Comparison of ENCODE assay signal across 10 cellular contexts in the genomic region with DNA sequence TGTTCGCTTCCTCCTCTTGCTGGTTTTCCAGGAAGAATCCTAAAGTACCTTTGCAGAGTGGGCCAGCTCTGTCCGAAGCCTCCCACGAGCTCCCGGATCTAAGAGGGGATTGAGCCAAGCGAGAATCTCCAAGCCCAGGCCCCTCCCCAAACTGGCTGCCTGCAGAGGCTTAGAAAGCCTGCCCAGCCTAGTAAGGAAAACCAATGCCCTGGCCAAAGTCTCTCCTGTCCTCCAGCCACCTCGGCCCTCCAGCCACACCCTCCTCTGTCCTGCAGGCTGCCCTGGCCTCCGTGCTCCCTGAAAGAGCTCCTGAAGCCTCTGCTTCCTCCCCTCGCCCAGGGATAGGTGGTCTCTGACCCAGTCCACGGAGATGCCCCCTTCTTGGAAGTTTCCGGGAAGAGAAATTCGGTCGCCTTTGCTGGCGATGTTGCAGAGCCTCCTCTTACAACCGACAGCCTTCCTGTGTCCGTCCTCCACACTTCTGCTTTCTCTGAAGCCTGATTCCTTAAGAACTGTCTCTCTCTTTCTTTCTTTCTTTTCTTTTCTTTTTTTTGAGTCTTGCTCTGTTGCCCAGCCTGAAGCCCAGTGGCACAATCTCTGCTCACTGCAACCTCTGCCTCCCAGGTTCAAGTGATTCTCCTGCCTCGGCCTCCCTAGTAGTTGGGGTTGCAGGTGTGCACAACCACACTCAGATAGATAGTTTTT. TPM values are rescaled to one million over a fixed set of nuclear protein-coding genes. Genes with fewer than 3 reads are reported as not detected.
DNase-seq lines count a peak whose midpoint lies in the region; ATAC-seq and TF ChIP-seq lines count a peak whose summit lies in the region.
"Had no signal": no experiment of that assay in that cellular context is flagged by ENCODE, and none has a peak within 500 bp of the region (broad histone marks: within the 10 kb centered on the region; RNA-seq: fewer than 3 reads in every experiment).

No MANE protein-coding gene starts in this region.

- no peaks in the 10 kb centered on the region for H3K9me3 ChIP-seq in breast epithelium
- no peaks in the 10 kb centered on the region for H3K9me3 ChIP-seq in thyroid gland

- POLR2A ChIA-PET in MCF 10A (lab: Yijun Ruan, JAX): interaction anchor here (0.9 kb wide), 1 partner anchor 34 kb away, joined by 3 read pairs; no protein-coding TSS in a partner anchor

- H3K4me1 ChIP-seq in breast epithelium (peaks cover 13 to 48% of the 10 kb centered on the region in 2 donors), thyroid gland (peaks cover 10 to 33% of the 10 kb centered on the region in 2 donors)

- no peaks in the 10 kb centered on the region for H3K36me3 Mint-ChIP-seq in MCF 10A (ENCODE audit: insufficient read depth, unreplicated experiment)
- no peaks in the 10 kb centered on the region for H3K36me3 Mint-ChIP-seq in activated T-helper 1 cell treated with anti-CD3 and anti-CD28 coated beads, Interleukin-12 subunit alpha, Interleukin-12 subunit beta, Interleukin-2, Interleukin-4 antibody, amounts not matched to agents 30 ng/mL and 10 ng/mL and 1 ng/mL, durations not matched to agents 14 hours and 24 hours and 36 hours (ENCODE audit: low read depth)
- H3K36me3 Mint-ChIP-seq: T-cell had no signal

- ATAC-seq in left colon: peak; percentile 15
- no peak for ATAC-seq in GM18909 (IDR thresholded peaks at IDR 0.05; ENCODE audit: poor library complexity, unreplicated experiment)
- ATAC-seq: T-cell had no signal

- TF ChIP-seq POLR2A in breast epithelium (IDR thresholded peaks at IDR 0.05) (no peak), thyroid gland (IDR thresholded peaks at IDR 0.05) (no peak)

- peaks cover 21% of the 10 kb centered on the region for H3K4me1 Mint-ChIP-seq in MCF 10A (ENCODE audit: insufficient read depth, unreplicated experiment)
- H3K4me1 Mint-ChIP-seq in activated T-helper 1 cell treated with anti-CD3 and anti-CD28 coated beads, Interleukin-12 subunit alpha, Interleukin-12 subunit beta, Interleukin-2, Interleukin-4 antibody, amounts not matched to agents 30 ng/mL and 10 ng/mL and 1 ng/mL, durations not matched to agents 14 hours and 24 hours and 36 hours (ENCODE audit: low read depth): peaks cover 23% of the 10 kb centered on the region

- DNase-seq in breast epithelium (ENCODE audit: low spot score in 2 of 2) (no peak), MCF 10A (ENCODE audit: unreplicated experiment) (no peak), left colon (peak; percentile 50 to 72), thyroid gland (no peak), ecto neural progenitor cell (ENCODE audit: low spot score) (no peak), dedifferentiated amniotic fluid mesenchymal stem cell (ENCODE audit: extremely low spot score) (no peak)
- no peak for DNase-seq in activated T-helper 1 cell treated with anti-CD3 and anti-CD28 coated beads, Interleukin-12 subunit alpha, Interleukin-12 subunit beta, Interleukin-2, Interleukin-4 antibody, amounts not matched to agents 30 ng/mL and 10 ng/mL and 1 ng/mL, durations not matched to agents 14 hours and 24 hours and 36 hours (ENCODE audit: low spot score)
- DNase-seq: occipital lobe, T-cell had no signal

- 84 to 86% methylated on average over 12 to 15 of the region's 16 CpGs for WGBS in thyroid gland, 2 donors

- no peak overlapping the region for H3K4me3 ChIP-seq in breast epithelium
- no peak overlapping the region for H3K4me3 ChIP-seq in thyroid gland (replicated peaks in 1 of 3)

- CTCF ChIA-PET in MCF 10A (lab: Yijun Ruan, JAX): interaction anchor here (1.1 kb wide), 1 partner anchor 12 kb away, joined by 3 read pairs; no protein-coding TSS in a partner anchor

- H3K27me3 Mint-ChIP-seq in MCF 10A (ENCODE audit: insufficient read depth, unreplicated experiment): no peaks in the 10 kb centered on the region
- H3K27me3 Mint-ChIP-seq in activated T-helper 1 cell treated with anti-CD3 and anti-CD28 coated beads, Interleukin-12 subunit alpha, Interleukin-12 subunit beta, Interleukin-2, Interleukin-4 antibody, amounts not matched to agents 30 ng/mL and 10 ng/mL and 1 ng/mL, durations not matched to agents 14 hours and 24 hours and 36 hours (ENCODE audit: insufficient read depth): peaks cover 9% of the 10 kb centered on the region
- H3K27me3 Mint-ChIP-seq: T-cell had no signal

- no peaks in the 10 kb centered on the region for H3K9me3 Mint-ChIP-seq in MCF 10A (ENCODE audit: unreplicated experiment)
- no peaks in the 10 kb centered on the region for H3K9me3 Mint-ChIP-seq in activated T-helper 1 cell treated with anti-CD3 and anti-CD28 coated beads, Interleukin-12 subunit alpha, Interleukin-12 subunit beta, Interleukin-2, Interleukin-4 antibody, amounts not matched to agents 30 ng/mL and 10 ng/mL and 1 ng/mL, durations not matched to agents 14 hours and 24 hours and 36 hours
- H3K9me3 Mint-ChIP-seq: T-cell had no signal

- H3K4me3 Mint-ChIP-seq in MCF 10A (ENCODE audit: unreplicated experiment): no peak overlapping the region
- no peak overlapping the region for H3K4me3 Mint-ChIP-seq in activated T-helper 1 cell treated with anti-CD3 and anti-CD28 coated beads, Interleukin-12 subunit alpha, Interleukin-12 subunit beta, Interleukin-2, Interleukin-4 antibody, amounts not matched to agents 30 ng/mL and 10 ng/mL and 1 ng/mL, durations not matched to agents 14 hours and 24 hours and 36 hours

- H3K27ac Mint-ChIP-seq in MCF 10A (ENCODE audit: low read depth, unreplicated experiment): no peak overlapping the region
- peak overlapping the region; percentile 52 for H3K27ac Mint-ChIP-seq in activated T-helper 1 cell treated with anti-CD3 and anti-CD28 coated beads, Interleukin-12 subunit alpha, Interleukin-12 subunit beta, Interleukin-2, Interleukin-4 antibody, amounts not matched to agents 30 ng/mL and 10 ng/mL and 1 ng/mL, durations not matched to agents 14 hours and 24 hours and 36 hours

- BruUV-seq in MCF 10A (replicated peaks; lab: Mats Ljungman, UMichigan): no TSS peak

- H3K36me3 ChIP-seq in breast epithelium (no peaks in the 10 kb centered on the region), thyroid gland (no peaks in the 10 kb centered on the region)

- H3K27me3 ChIP-seq in breast epithelium (no peaks in the 10 kb centered on the region), thyroid gland (no peaks in the 10 kb centered on the region)

- intact Hi-C loops in breast epithelium (cut with DNase I; ENCODE audit: low total_unique reads): no loop called here
- intact Hi-C loops in MCF 10A (cut with micrococcal nuclease): no loop called here
- intact Hi-C loops in activated T-helper 1 cell treated with anti-CD3 and anti-CD28 coated beads, Interleukin-12 subunit alpha, Interleukin-12 subunit beta, Interleukin-2, Interleukin-4 antibody, amounts not matched to agents 30 ng/mL and 10 ng/mL and 1 ng/mL, durations not matched to agents 14 hours and 24 hours and 36 hours (cut with micrococcal nuclease): no loop called here
- intact Hi-C loops in left colon (cut with DNase I, micrococcal nuclease): no loop called here
- intact Hi-C loops in thyroid gland (cut with DNase I): no loop called here

- TF ChIP-seq CTCF in breast epithelium (IDR thresholded peaks at IDR 0.05): no peak
- TF ChIP-seq CTCF in MCF 10A (IDR thresholded peaks at IDR 0.05; ENCODE audit: unreplicated experiment): no peak
- TF ChIP-seq CTCF in thyroid gland (IDR thresholded peaks at IDR 0.05): no peak

- H3K27ac ChIP-seq in breast epithelium (peak overlapping the region; percentile 95 to 97), thyroid gland (peak overlapping the region in 2 of 3 donors; percentile 3 to 91)

RNA-seq across cellular contexts. Expression of a gene that starts 54.9 kb away (rescaled TPM):
- total RNA-seq in breast epithelium (100 to 1,000 TPM in 1 of 3 donors, 10 to 100 TPM in 2; 12.6 to 145 (median 54.1) TPM), MCF 10A (2022) (53.1 and 66.0 TPM in 2 replicates), left colon (100 to 1,000 TPM; 138 to 175 TPM), thyroid gland (10 to 100 TPM; 28.1 to 46.4 (median 31.1) TPM)
- 29.6 and 35.5 TPM in 2 replicates for total RNA-seq in activated T-helper 1 cell treated with anti-CD3 and anti-CD28 coated beads, Interleukin-12 subunit alpha, Interleukin-12 subunit beta, Interleukin-2, Interleukin-4 antibody, amounts not matched to agents 30 ng/mL and 10 ng/mL and 1 ng/mL, durations not matched to agents 14 hours and 24 hours and 36 hours

Comparison
In these comparisons a context has a peak if more than half of its experiments do, and no peak if none do; other contexts are left out.
1. DNase-seq: peak in left colon (2 of 2); none in breast epithelium (0 of 2), MCF 10A (single experiment), activated T-helper 1 cell treated with anti-CD3 and anti-CD28 coated beads, Interleukin-12 subunit alpha, Interleukin-12 subunit beta, Interleukin-2, Interleukin-4 antibody, amounts not matched to agents 30 ng/mL and 10 ng/mL and 1 ng/mL, durations not matched to agents 14 hours and 24 hours and 36 hours (single experiment), thyroid gland (0 of 2), ecto neural progenitor cell (single experiment) and dedifferentiated amniotic fluid mesenchymal stem cell (single experiment).